ENCODE assay signal across 11 cellular contexts in genomic region chr19:29609636-29610035, GRCh38.
"Had no signal": no experiment of that assay in that cellular context is flagged by ENCODE, and none has a peak within 500 bp of the region (broad histone marks: within the 10 kb centered on the region; RNA-seq: fewer than 3 reads in every experiment).

No MANE protein-coding gene starts in this region.

- H3K27me3 Mint-ChIP-seq: activated T-cell treated with anti-CD3 and anti-CD28 coated beads, Interleukin-2, amount 50 U/mL, for 24 hours; stimulated activated naive CD8-positive, alpha-beta T cell treated with anti-CD3 and anti-CD28 coated beads, Interleukin-15, Interleukin-2, amounts not matched to agents 100 ng/mL and 50 ng/mL, for 24 hours had no signal

- H3K27ac Mint-ChIP-seq: activated CD4-positive, alpha-beta T cell treated with anti-CD3 and anti-CD28 coated beads, Interleukin-2, amount 10 ng/mL, durations not matched to agents 24 days and 14 days; activated T-cell treated with anti-CD3 and anti-CD28 coated beads, Interleukin-2, amount 50 U/mL, for 24 hours; stimulated activated naive CD8-positive, alpha-beta T cell treated with anti-CD3 and anti-CD28 coated beads, Interleukin-15, Interleukin-2, amounts not matched to agents 100 ng/mL and 50 ng/mL, for 24 hours had no signal

- ATAC-seq: foreskin keratinocyte, left lung, right cardiac atrium had no signal

- DNase-seq: activated CD4-positive, alpha-beta T cell treated with anti-CD3 and anti-CD28 coated beads, Interleukin-2, amount 10 ng/mL, durations not matched to agents 24 days and 14 days; activated gamma-delta T cell treated with Interleukin-2 at 50 U/mL for 16 hours; activated T-cell treated with anti-CD3 and anti-CD28 coated beads, Interleukin-2, amount 50 U/mL, for 24 hours; aorta; foreskin keratinocyte; mesenchymal stem cell; stimulated activated CD4-positive, alpha-beta T cell treated with anti-CD3 and anti-CD28 coated beads, Interleukin-12 subunit alpha, Interleukin-12 subunit beta, amount 100 ng/mL, for 4 hours; WERI-Rb-1 had no signal

- H3K9me3 Mint-ChIP-seq: activated CD4-positive, alpha-beta T cell treated with anti-CD3 and anti-CD28 coated beads, Interleukin-2, amount 10 ng/mL, durations not matched to agents 24 days and 14 days; activated T-cell treated with anti-CD3 and anti-CD28 coated beads, Interleukin-2, amount 50 U/mL, for 24 hours; stimulated activated naive CD8-positive, alpha-beta T cell treated with anti-CD3 and anti-CD28 coated beads, Interleukin-15, Interleukin-2, amounts not matched to agents 100 ng/mL and 50 ng/mL, for 24 hours had no signal

- H3K4me3 Mint-ChIP-seq: activated CD4-positive, alpha-beta T cell treated with anti-CD3 and anti-CD28 coated beads, Interleukin-2, amount 10 ng/mL, durations not matched to agents 24 days and 14 days; activated T-cell treated with anti-CD3 and anti-CD28 coated beads, Interleukin-2, amount 50 U/mL, for 24 hours; stimulated activated naive CD8-positive, alpha-beta T cell treated with anti-CD3 and anti-CD28 coated beads, Interleukin-15, Interleukin-2, amounts not matched to agents 100 ng/mL and 50 ng/mL, for 24 hours had no signal
